In genomic region chr20:32631916-32632460, GRCh38 we compare ENCODE assay signal across 19 cellular contexts. TPM values are rescaled to one million over a fixed set of nuclear protein-coding genes. Genes with fewer than 3 reads are reported as not detected.
DNase-seq lines count a peak whose midpoint lies in the region; ATAC-seq and TF ChIP-seq lines count a peak whose summit lies in the region.
"Had no signal": no experiment of that assay in that cellular context is flagged by ENCODE, and none has a peak within 500 bp of the region (broad histone marks: within the 10 kb centered on the region; RNA-seq: fewer than 3 reads in every experiment).

No MANE protein-coding gene starts in this region.

- H3K9me2 ChIP-seq in GM23338 (ENCODE audit: insufficient read depth), result no peaks in the 10 kb centered on the region

- H2AFZ ChIP-seq in GM23338, result peak overlapping the region; percentile 95
- H2AFZ ChIP-seq in neural progenitor cell (replicated peaks), result no peak overlapping the region
- H2AFZ ChIP-seq: GM23248, PC-9 had no signal

- H3K9me3 Mint-ChIP-seq in GM23338 (no peaks in the 10 kb centered on the region), glutamatergic neuron (ENCODE audit: unreplicated experiment) (peaks cover 9% of the 10 kb centered on the region), neural progenitor cell (no peaks in the 10 kb centered on the region)

- H3K9me3 ChIP-seq in neural progenitor cell (ENCODE audit: low read depth), result no peaks in the 10 kb centered on the region
- H3K9me3 ChIP-seq: A549, SJCRH30 had no signal

- H3K9ac ChIP-seq in neural progenitor cell, result no peak overlapping the region
- H3K9ac ChIP-seq: GM23248 had no signal

- H3K4me1 ChIP-seq in GM23338 (ENCODE audit: insufficient read depth) (peaks cover 28% of the 10 kb centered on the region), neural progenitor cell (peaks cover 38% of the 10 kb centered on the region)
- H3K4me1 ChIP-seq: SJCRH30 had no signal

- DNase-seq in GM23338 (ENCODE audit: low spot score) (peak; percentile 66), OCI-M1 (lab: John Stamatoyannopoulos, UW) (peak; percentile 51), glutamatergic neuron (peak; percentile 41), neural progenitor cell (ENCODE audit: low spot score) (no peak), SW480 (ENCODE audit: low spot score) (no peak), kidney glomerular epithelial cell (lab: John Stamatoyannopoulos, UW) (no peak), HEK293T (ENCODE audit: extremely low spot score) (no peak)
- DNase-seq: COR-L47; GF-D8; GM23248; NCI-H187; NCI-H446 treated with DMSO at 0.1 percent for 48 hours; NK-92 treated with Interleukin-12 subunit alpha and Interleukin-12 subunit beta, amount 100 ng/mL, for 24 hours; PC-9; SJCRH30 had no signal

- CTCF ChIA-PET in HEK293T (lab: Yijun Ruan, JAX), result interaction anchor here (0.6 to 1.0 kb wide), 2 partner anchors 21 to 96 kb away, joined by 3 read pairs; no protein-coding TSS in a partner anchor

- no peak overlapping the region for H3K4me2 ChIP-seq in GM23338
- H3K4me2 ChIP-seq in neural progenitor cell, result no peak overlapping the region
- H3K4me2 ChIP-seq: A549, PC-9 had no signal

- no peak overlapping the region for H3K27ac ChIP-seq in GM23338 (ENCODE audit: low read depth)
- H3K27ac ChIP-seq in neural progenitor cell, result no peak overlapping the region
- H3K27ac ChIP-seq: A549, GM23248, PC-9, SJCRH30 had no signal

- H3K4me3 ChIP-seq in GM23338 (no peak overlapping the region; the same call in 1 of the 2 replicates), neural progenitor cell (no peak overlapping the region)
- H3K4me3 ChIP-seq: A549, GM23248, PC-9, SJCRH30 had no signal

- H3K79me2 ChIP-seq in GM23338 (replicated peaks; ENCODE audit: insufficient read depth) (no peaks in the 10 kb centered on the region), neural progenitor cell (ENCODE audit: low read depth) (no peaks in the 10 kb centered on the region)

- H3K4me3 Mint-ChIP-seq in GM23338 (no peak overlapping the region), glutamatergic neuron (ENCODE audit: unreplicated experiment) (no peak overlapping the region), neural progenitor cell (no peak overlapping the region)
- H3K4me3 Mint-ChIP-seq: CD14-positive monocyte had no signal

- H3K36me3 Mint-ChIP-seq in GM23338 (ENCODE audit: low read depth), result no peaks in the 10 kb centered on the region
- H3K36me3 Mint-ChIP-seq in glutamatergic neuron (ENCODE audit: unreplicated experiment), result no peaks in the 10 kb centered on the region
- H3K36me3 Mint-ChIP-seq in neural progenitor cell, result no peaks in the 10 kb centered on the region
- H3K36me3 Mint-ChIP-seq: CD14-positive monocyte had no signal

- H4K20me1 ChIP-seq in GM23338 (replicated peaks; ENCODE audit: insufficient read depth) (no peaks in the 10 kb centered on the region), neural progenitor cell (ENCODE audit: low read depth) (no peaks in the 10 kb centered on the region)

- H3K27me3 ChIP-seq in GM23338 (ENCODE audit: insufficient read depth) (no peaks in the 10 kb centered on the region), neural progenitor cell (no peaks in the 10 kb centered on the region)

- no peak for TF ChIP-seq CTCF in GM23338 (conservative IDR thresholded peaks at IDR 0.05; ENCODE audit: low read depth in 2 of 2)
- TF ChIP-seq CTCF in glutamatergic neuron (IDR thresholded peaks at IDR 0.05; ENCODE audit: partially characterized antibody, unreplicated experiment), result no peak
- no peak for TF ChIP-seq CTCF in neural progenitor cell (IDR thresholded peaks at IDR 0.05)

- peaks cover 21% of the 10 kb centered on the region for H3K27me3 Mint-ChIP-seq in GM23338 (ENCODE audit: insufficient read depth, low read depth, poor library complexity)
- peaks cover 16% of the 10 kb centered on the region for H3K27me3 Mint-ChIP-seq in glutamatergic neuron (ENCODE audit: unreplicated experiment)
- H3K27me3 Mint-ChIP-seq in neural progenitor cell (ENCODE audit: insufficient read depth, low read depth), result peaks cover 21% of the 10 kb centered on the region

- H3K36me3 ChIP-seq in GM23338 (ENCODE audit: insufficient read depth) (no peaks in the 10 kb centered on the region), neural progenitor cell (no peaks in the 10 kb centered on the region)
- H3K36me3 ChIP-seq: SJCRH30 had no signal

- peak; percentile 36 for ATAC-seq in GM23338
- ATAC-seq: A549 had no signal

- peaks cover 31% of the 10 kb centered on the region for H3F3A ChIP-seq in GM23338 (replicated peaks; ENCODE audit: low read depth)
- H3F3A ChIP-seq in neural progenitor cell (ENCODE audit: low read depth), result peaks cover 5% of the 10 kb centered on the region

- POLR2A ChIA-PET in HEK293T (lab: Yijun Ruan, JAX), result no interaction called here

- H3K4me1 Mint-ChIP-seq in GM23338 (peaks cover 37% of the 10 kb centered on the region), glutamatergic neuron (ENCODE audit: low read depth, unreplicated experiment) (peaks cover 30% of the 10 kb centered on the region), neural progenitor cell (peaks cover 75% of the 10 kb centered on the region)

- no peak overlapping the region for H3K27ac Mint-ChIP-seq in GM23338
- H3K27ac Mint-ChIP-seq in glutamatergic neuron (ENCODE audit: unreplicated experiment), result no peak overlapping the region
- H3K27ac Mint-ChIP-seq in neural progenitor cell, result peak overlapping the region; percentile 18

TF ChIP-seq in GM23338, 12 proteins besides CTCF, POLR2A, EP300 and RAD21 (continues in another document):
- no peak for TF ChIP-seq ZNF331 (CRISPR knock-in tag; IDR thresholded peaks at IDR 0.05; ENCODE audit: low read depth)
- no peak for TF ChIP-seq ETS1 (IDR thresholded peaks at IDR 0.05)
- no peak for TF ChIP-seq JUNB (IDR thresholded peaks at IDR 0.05; ENCODE audit: unreplicated experiment)
- no peak for TF ChIP-seq CREB1 (CRISPR knock-in tag; IDR thresholded peaks at IDR 0.05; ENCODE audit: low read depth)
- TF ChIP-seq EZH2phosphoT487 (IDR thresholded peaks at IDR 0.05; ENCODE audit: unreplicated experiment), result no peak

TF ChIP-seq in HEK293T, 16 proteins besides CTCF, POLR2A, EP300 and RAD21:
- TF ChIP-seq FOXM1 (IDR thresholded peaks at IDR 0.05; ENCODE audit: borderline replicate concordance) (no peak), NFRKB (IDR thresholded peaks at IDR 0.05) (no peak), SP1 (IDR thresholded peaks at IDR 0.05) (no peak), HDGF (IDR thresholded peaks at IDR 0.05; ENCODE audit: borderline replicate concordance) (no peak), BHLHE40 (IDR thresholded peaks at IDR 0.05; ENCODE audit: borderline replicate concordance) (no peak), ELF4 (IDR thresholded peaks at IDR 0.05) (no peak), FOXA1 (IDR thresholded peaks at IDR 0.05) (no peak), L3MBTL2 (conservative IDR thresholded peaks at IDR 0.05) (no peak), ARNT (IDR thresholded peaks at IDR 0.05) (no peak), SUZ12 (IDR thresholded peaks at IDR 0.05) (no peak), LEF1 (IDR thresholded peaks at IDR 0.05; ENCODE audit: borderline replicate concordance) (no peak), ZNF384 (IDR thresholded peaks at IDR 0.05) (no peak), FOXK2 (IDR thresholded peaks at IDR 0.05) (no peak), TARDBP (IDR thresholded peaks at IDR 0.05) (no peak)
- TF ChIP-seq, protein P1, sequence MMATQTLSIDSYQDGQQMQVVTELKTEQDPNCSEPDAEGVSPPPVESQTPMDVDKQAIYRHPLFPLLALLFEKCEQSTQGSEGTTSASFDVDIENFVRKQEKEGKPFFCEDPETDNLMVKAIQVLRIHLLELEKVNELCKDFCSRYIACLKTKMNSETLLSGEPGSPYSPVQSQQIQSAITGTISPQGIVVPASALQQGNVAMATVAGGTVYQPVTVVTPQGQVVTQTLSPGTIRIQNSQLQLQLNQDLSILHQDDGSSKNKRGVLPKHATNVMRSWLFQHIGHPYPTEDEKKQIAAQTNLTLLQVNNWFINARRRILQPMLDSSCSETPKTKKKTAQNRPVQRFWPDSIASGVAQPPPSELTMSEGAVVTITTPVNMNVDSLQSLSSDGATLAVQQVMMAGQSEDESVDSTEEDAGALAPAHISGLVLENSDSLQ (IDR thresholded peaks at IDR 0.05), result no peak
TF ChIP-seq in HEK293T: peak in this region for 0.

RNA-seq across cellular contexts. Expression of gene C20orf203, which starts 41.8 kb away (rescaled TPM):
- total RNA-seq in GM23338 (2014; rRNA removed; shearing (Covaris generic)), result 0.08 TPM in 1 of 2 replicates, not detected in the other
- polyA plus RNA-seq in GM23338 (2016; fragmentation: Nextera tagmentation; extraction: Ambion mirVana), result 0.03 and 0.11 TPM in 2 replicates
- total RNA-seq in glutamatergic neuron (ENCODE audit: unreplicated experiment) (0.25 TPM), neural progenitor cell (ENCODE audit: low replicate concordance) (0.12 and 0.32 TPM in 2 replicates)
- total RNA-seq: Daoy, GM23248, HT1080, PC-9, SJCRH30 had no signal
- polyA plus RNA-seq: A549, CD14-positive monocyte, GM23248 had no signal

RNA-seq across cellular contexts. Expression of gene NOL4L, which starts 46.9 kb away (rescaled TPM):
- total RNA-seq in GM23338 (2014; rRNA removed; shearing (Covaris generic)), result 32.8 and 38.8 TPM in 2 replicates
- 36.7 and 39.2 TPM in 2 replicates for polyA plus RNA-seq in GM23338 (2016; fragmentation: Nextera tagmentation; extraction: Ambion mirVana)
- total RNA-seq in glutamatergic neuron (ENCODE audit: unreplicated experiment) (106 TPM), neural progenitor cell (ENCODE audit: low replicate concordance) (11.9 and 25.6 TPM in 2 replicates)

Comparison
In these comparisons a context has a peak if more than half of its experiments do, and no peak if none do; other contexts are left out.
1. DNase-seq: peak in GM23338 (single experiment), OCI-M1 (single experiment) and glutamatergic neuron (single experiment); none in neural progenitor cell (single experiment), SW480 (single experiment), kidney glomerular epithelial cell (single experiment) and HEK293T (single experiment).